2 cellular contexts compared by ENCODE assay signal in the genomic region with DNA sequence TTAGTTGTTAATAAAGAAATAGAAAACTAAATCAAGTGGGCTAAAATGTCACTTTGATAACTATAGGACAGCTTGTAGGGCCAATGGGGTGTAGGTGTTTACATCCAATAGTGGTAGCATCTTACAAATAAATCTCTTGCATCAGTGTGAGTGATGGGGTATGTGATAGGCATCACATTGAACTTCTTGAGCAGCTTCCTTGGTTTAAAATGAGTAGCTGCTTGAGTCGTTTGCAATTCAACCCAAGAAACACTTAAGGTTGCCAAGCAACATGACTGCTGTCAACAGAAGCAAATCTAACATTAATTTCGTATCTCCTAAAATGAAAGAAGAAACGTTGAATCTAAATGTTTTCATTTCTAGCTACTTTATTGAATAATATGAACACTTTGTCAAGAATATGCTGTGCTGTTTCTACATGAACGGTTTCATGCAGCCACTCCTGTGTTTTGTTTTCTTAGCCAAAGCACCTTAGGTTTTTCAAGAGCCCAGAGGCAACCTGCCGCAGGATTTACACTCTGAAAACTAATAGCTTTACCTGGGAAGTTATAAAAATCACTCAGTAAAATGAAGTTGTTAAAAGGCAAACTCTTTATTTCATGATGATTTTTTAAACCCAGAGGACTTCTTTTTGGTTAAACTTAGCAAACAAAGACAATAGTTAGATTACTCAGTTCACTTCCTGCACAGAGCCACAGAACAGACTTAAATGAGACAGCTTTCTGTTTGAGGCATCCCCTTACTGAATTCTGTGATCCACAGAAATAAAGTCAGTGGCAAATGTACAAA.
TF ChIP-seq lines count a peak whose summit lies in the region.

No MANE protein-coding gene starts in this region.

TF ChIP-seq in WTC11, 78 proteins besides CTCF, POLR2A, EP300 and RAD21 (continued from another document):
- TF ChIP-seq ZNF263 (CRISPR knock-in tag; IDR thresholded peaks at IDR 0.05; ENCODE audit: low read depth) (no peak), NR3C1 (CRISPR knock-in tag; conservative IDR thresholded peaks at IDR 0.05; ENCODE audit: low read depth) (no peak), ATF3 (CRISPR knock-in tag; conservative IDR thresholded peaks at IDR 0.05) (no peak), TEAD4 (CRISPR knock-in tag; IDR thresholded peaks at IDR 0.05) (no peak), ZNF532 (CRISPR knock-in tag; IDR thresholded peaks at IDR 0.05; ENCODE audit: borderline replicate concordance) (no peak), GTF2I (CRISPR knock-in tag; conservative IDR thresholded peaks at IDR 0.05) (no peak), CREB1 (CRISPR knock-in tag; IDR thresholded peaks at IDR 0.05) (no peak), FOXP1 (CRISPR knock-in tag; IDR thresholded peaks at IDR 0.05; ENCODE audit: borderline replicate concordance) (no peak), GRHL2 (CRISPR knock-in tag; IDR thresholded peaks at IDR 0.05; ENCODE audit: insufficient replicate concordance, severe bottlenecking) (no peak)
- TF ChIP-seq, protein P1, sequence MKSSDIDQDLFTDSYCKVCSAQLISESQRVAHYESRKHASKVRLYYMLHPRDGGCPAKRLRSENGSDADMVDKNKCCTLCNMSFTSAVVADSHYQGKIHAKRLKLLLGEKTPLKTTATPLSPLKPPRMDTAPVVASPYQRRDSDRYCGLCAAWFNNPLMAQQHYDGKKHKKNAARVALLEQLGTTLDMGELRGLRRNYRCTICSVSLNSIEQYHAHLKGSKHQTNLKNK (CRISPR knock-in tag; IDR thresholded peaks at IDR 0.05), result no peak

TF ChIP-seq in SK-N-SH, 30 proteins besides CTCF, POLR2A, EP300 and RAD21 (continued from another document):
- TF ChIP-seq, protein P2, sequence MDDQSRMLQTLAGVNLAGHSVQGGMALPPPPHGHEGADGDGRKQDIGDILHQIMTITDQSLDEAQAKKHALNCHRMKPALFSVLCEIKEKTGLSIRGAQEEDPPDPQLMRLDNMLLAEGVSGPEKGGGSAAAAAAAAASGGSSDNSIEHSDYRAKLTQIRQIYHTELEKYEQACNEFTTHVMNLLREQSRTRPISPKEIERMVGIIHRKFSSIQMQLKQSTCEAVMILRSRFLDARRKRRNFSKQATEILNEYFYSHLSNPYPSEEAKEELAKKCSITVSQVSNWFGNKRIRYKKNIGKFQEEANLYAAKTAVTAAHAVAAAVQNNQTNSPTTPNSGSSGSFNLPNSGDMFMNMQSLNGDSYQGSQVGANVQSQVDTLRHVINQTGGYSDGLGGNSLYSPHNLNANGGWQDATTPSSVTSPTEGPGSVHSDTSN (IDR thresholded peaks at IDR 0.05), result no peak
- TF ChIP-seq POLR2AphosphoS5 (IDR thresholded peaks at IDR 0.05; ENCODE audit: low read depth, low read length) (no peak), SMC3 (IDR thresholded peaks at IDR 0.05; ENCODE audit: low read depth, low read length) (no peak), TCF12 (IDR thresholded peaks at IDR 0.05) (no peak), TEAD4 (IDR thresholded peaks at IDR 0.05; ENCODE audit: borderline replicate concordance, insufficient read depth) (no peak), YY1 (IDR thresholded peaks at IDR 0.05; ENCODE audit: low read depth) (no peak), SIN3A (IDR thresholded peaks at IDR 0.05; ENCODE audit: borderline replicate concordance, low read depth, low read length) (no peak), RCOR1 (IDR thresholded peaks at IDR 0.05; ENCODE audit: low read length) (no peak), TAF1 (IDR thresholded peaks at IDR 0.05; ENCODE audit: borderline replicate concordance, low read depth, low read length) (no peak), MXI1 (IDR thresholded peaks at IDR 0.05; ENCODE audit: low read depth, low read length) (no peak)
- TF ChIP-seq, protein P3, sequence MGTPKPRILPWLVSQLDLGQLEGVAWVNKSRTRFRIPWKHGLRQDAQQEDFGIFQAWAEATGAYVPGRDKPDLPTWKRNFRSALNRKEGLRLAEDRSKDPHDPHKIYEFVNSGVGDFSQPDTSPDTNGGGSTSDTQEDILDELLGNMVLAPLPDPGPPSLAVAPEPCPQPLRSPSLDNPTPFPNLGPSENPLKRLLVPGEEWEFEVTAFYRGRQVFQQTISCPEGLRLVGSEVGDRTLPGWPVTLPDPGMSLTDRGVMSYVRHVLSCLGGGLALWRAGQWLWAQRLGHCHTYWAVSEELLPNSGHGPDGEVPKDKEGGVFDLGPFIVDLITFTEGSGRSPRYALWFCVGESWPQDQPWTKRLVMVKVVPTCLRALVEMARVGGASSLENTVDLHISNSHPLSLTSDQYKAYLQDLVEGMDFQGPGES (IDR thresholded peaks at IDR 0.05; ENCODE audit: low read depth, low read length), result no peak
